ENCODE assay signal across 8 cellular contexts in genomic region chr6:27138837-27139752, GRCh38.
DNase-seq lines count a peak whose midpoint lies in the region; ATAC-seq and TF ChIP-seq lines count a peak whose summit lies in the region.

No MANE protein-coding gene starts in this region.

- no peak for TF ChIP-seq CTCF in A673 (conservative IDR thresholded peaks at IDR 0.05; ENCODE audit: low read depth, low read length)
- TF ChIP-seq CTCF in smooth muscle cell (IDR thresholded peaks at IDR 0.05; ENCODE audit: borderline replicate concordance, insufficient read depth, poor library complexity, severe bottlenecking) = no peak

- POLR2A ChIA-PET in A673 (lab: Charles Lee; ENCODE audit: low non-redundant PET) = interaction anchor here (0.6 kb wide), 1 partner anchor 10 kb away, joined by 4 read pairs; no protein-coding TSS in a partner anchor

- DNase-seq in A673 (ENCODE audit: low spot score) = peak; percentile 83
- peak; percentile 92 for DNase-seq in SKM-1 (lab: John Stamatoyannopoulos, UW; ENCODE audit: unreplicated experiment)
- peak; percentile 40 for DNase-seq in amniotic epithelial cell (ENCODE audit: low read depth)
- no peak for DNase-seq in smooth muscle cell (lab: John Stamatoyannopoulos, UW; ENCODE audit: unreplicated experiment)
- DNase-seq in NCI-H1694 treated with DMSO at 0.1 percent for 48 hours (lab: John Stamatoyannopoulos, UW) = no peak

- H2AFZ ChIP-seq in smooth muscle cell (ENCODE audit: low read depth) = peak overlapping the region; percentile 92

- H3K9ac ChIP-seq in iPS-18a (ENCODE audit: low read length) (peak overlapping the region; percentile 99), smooth muscle cell (ENCODE audit: low read depth) (peak overlapping the region; percentile 8)

- H3K27ac ChIP-seq in A673 (ENCODE audit: low read depth, low read length, poor library complexity, severe bottlenecking) (peak overlapping the region; percentile 75), iPS-18a (ENCODE audit: low read length) (peak overlapping the region; percentile 100), smooth muscle cell (ENCODE audit: low read depth) (peak overlapping the region; percentile 38)

- peaks cover 36% of the 10 kb centered on the region for H3K79me2 ChIP-seq in smooth muscle cell (ENCODE audit: low read depth)

- 1% methylated on average over 36 of the region's 36 CpGs for WGBS in smooth muscle cell (ENCODE audit: low lambda C conversion rate)

- no peaks in the 10 kb centered on the region for H4K20me1 ChIP-seq in smooth muscle cell (ENCODE audit: low read depth)

- H3K27me3 ChIP-seq in A673 (replicated peaks; ENCODE audit: insufficient read depth, low read depth, low read length, poor library complexity) = no peaks in the 10 kb centered on the region
- H3K27me3 ChIP-seq in iPS-18a (ENCODE audit: control insufficient read depth, insufficient read depth, low read length) = no peaks in the 10 kb centered on the region
- no peaks in the 10 kb centered on the region for H3K27me3 ChIP-seq in smooth muscle cell (ENCODE audit: low read depth)

- BruUV-seq in A673 (replicated peaks; lab: Mats Ljungman, UMichigan) = no TSS peak

- no peaks in the 10 kb centered on the region for H3K36me3 ChIP-seq in A673 (ENCODE audit: insufficient read depth, low read length, poor library complexity, severe bottlenecking)
- H3K36me3 ChIP-seq in iPS-18a (ENCODE audit: control insufficient read depth, low read depth, low read length) = peaks cover 3% of the 10 kb centered on the region
- H3K36me3 ChIP-seq in smooth muscle cell (ENCODE audit: low read depth) = no peaks in the 10 kb centered on the region

- intact Hi-C loops in A673 (cut with micrococcal nuclease; ENCODE audit: unreplicated experiment) = loop anchor here (10.0 kb wide), 1 partner anchor 1114 kb away; a partner anchor contains a TSS

- H3F3A ChIP-seq in smooth muscle cell (ENCODE audit: low read depth) = peaks cover 11% of the 10 kb centered on the region

- no peaks in the 10 kb centered on the region for H3K9me3 ChIP-seq in A673 (ENCODE audit: low read depth, low read length, poor library complexity, severe bottlenecking)
- no peaks in the 10 kb centered on the region for H3K9me3 ChIP-seq in iPS-18a (ENCODE audit: control insufficient read depth, low read depth, low read length)
- H3K9me3 ChIP-seq in smooth muscle cell (replicated peaks; ENCODE audit: low read depth) = no peaks in the 10 kb centered on the region

- peak overlapping the region; percentile 86 for H3K4me2 ChIP-seq in smooth muscle cell

- CTCF ChIA-PET in A673 (lab: Charles Lee) = no interaction called here

- ATAC-seq in GM18909 (IDR thresholded peaks at IDR 0.05; ENCODE audit: poor library complexity, unreplicated experiment) = peak; percentile 74
- ATAC-seq in HG03175 (IDR thresholded peaks at IDR 0.05; ENCODE audit: unreplicated experiment) = peak; percentile 60

- H3K4me3 ChIP-seq in A673 (ENCODE audit: low read depth, low read length, poor library complexity, severe bottlenecking) (peak overlapping the region; percentile 41), iPS-18a (ENCODE audit: low read length) (peak overlapping the region; percentile 93), smooth muscle cell (peak overlapping the region; percentile 63)

- peaks cover 7% of the 10 kb centered on the region for H3K4me1 ChIP-seq in A673 (ENCODE audit: insufficient read depth, low read length, poor library complexity, severe bottlenecking)
- H3K4me1 ChIP-seq in iPS-18a (ENCODE audit: control insufficient read depth, low read depth, low read length) = peaks cover 37% of the 10 kb centered on the region
- peaks cover 22% of the 10 kb centered on the region for H3K4me1 ChIP-seq in smooth muscle cell (ENCODE audit: low read depth)

Comparison
In these comparisons a context has a peak if more than half of its experiments do, and no peak if none do; other contexts are left out.
1. DNase-seq: peak in A673 (single experiment), SKM-1 (single experiment) and amniotic epithelial cell (single experiment); none in smooth muscle cell (single experiment) and NCI-H1694 treated with DMSO at 0.1 percent for 48 hours (single experiment).
2. H3K27ac ChIP-seq: peak in every context shown above with its lines; median percentile 100 in iPS-18a; 75 in A673; 38 in smooth muscle cell.
3. H3K4me3 ChIP-seq: peak in every context shown above with its lines; median percentile 93 in iPS-18a; 63 in smooth muscle cell; 41 in A673.